In genomic region chr10:20768849-20769248, GRCh38 we compare ENCODE assay signal across 11 cellular contexts.
A peak's percentile ranks its signal among the peaks of the same experiment; 100 is the strongest.
DNase-seq lines count a peak whose midpoint lies in the region; FAIRE-seq and TF ChIP-seq lines count a peak whose summit lies in the region.
"Had no signal": no experiment of that assay in that cellular context is flagged by ENCODE, and none has a peak within 500 bp of the region (broad histone marks: within the 10 kb centered on the region; RNA-seq: fewer than 3 reads in every experiment).

No MANE protein-coding gene starts in this region.

- no peak overlapping the region for H3K9ac ChIP-seq in neural progenitor cell

- no peak overlapping the region for H3K27ac ChIP-seq in neural progenitor cell

- peak; percentile 22 to 32 for DNase-seq in NCI-H446 (lab: John Stamatoyannopoulos, UW)
- DNase-seq in neural progenitor cell (ENCODE audit: low spot score) = peak; percentile 49
- DNase-seq in AG08395 (ENCODE audit: low spot score) = no peak
- DNase-seq in activated naive CD4-positive, alpha-beta T cell (lab: John Stamatoyannopoulos, UW) = no peak
- DNase-seq in MG63 = no peak
- DNase-seq in activated effector memory CD4-positive, alpha-beta T cell treated with anti-CD3 and anti-CD28 coated beads, Interleukin-2, amount 50 U/mL, for 16 hours = no peak
- DNase-seq: activated T-cell treated with anti-CD3 and anti-CD28 coated beads, Interleukin-2, amount 50 U/mL, for 4 hours; head of caudate nucleus had no signal

- no peaks in the 10 kb centered on the region for H3K79me2 ChIP-seq in neural progenitor cell (ENCODE audit: low read depth)

- H2AFZ ChIP-seq in neural progenitor cell (replicated peaks) = no peak overlapping the region

- TF ChIP-seq CTCF in GM12872 (IDR thresholded peaks at IDR 0.05; ENCODE audit: insufficient read depth, low read depth, low read length) (peak; percentile 9; the same call in 1 of the 3 replicates), neural progenitor cell (IDR thresholded peaks at IDR 0.05) (peak; percentile 64)

- H3K9me3 ChIP-seq in neural progenitor cell (ENCODE audit: low read depth) (no peaks in the 10 kb centered on the region), MG63 (no peaks in the 10 kb centered on the region)

- H3K4me1 ChIP-seq in neural progenitor cell = no peaks in the 10 kb centered on the region

- H3K36me3 Mint-ChIP-seq in neural progenitor cell = no peaks in the 10 kb centered on the region

- no peak overlapping the region for H3K4me3 Mint-ChIP-seq in neural progenitor cell
- H3K4me3 Mint-ChIP-seq: activated T-cell treated with anti-CD3 and anti-CD28 coated beads, Interleukin-2, amount 50 U/mL, for 4 hours had no signal

- no peaks in the 10 kb centered on the region for H3K9me3 Mint-ChIP-seq in neural progenitor cell

- peaks cover 5% of the 10 kb centered on the region for H3K4me1 Mint-ChIP-seq in neural progenitor cell

- H3K36me3 ChIP-seq in neural progenitor cell (no peaks in the 10 kb centered on the region), MG63 (no peaks in the 10 kb centered on the region)

- H3K4me3 ChIP-seq in neural progenitor cell (no peak overlapping the region), MG63 (no peak overlapping the region)

- no peaks in the 10 kb centered on the region for H3K27me3 ChIP-seq in neural progenitor cell
- H3K27me3 ChIP-seq in MG63 = no peaks in the 10 kb centered on the region

- H3F3A ChIP-seq in neural progenitor cell (ENCODE audit: low read depth) = no peaks in the 10 kb centered on the region

- H3K27ac Mint-ChIP-seq in neural progenitor cell = no peak overlapping the region

- H3K27me3 Mint-ChIP-seq in neural progenitor cell (ENCODE audit: insufficient read depth, low read depth) = no peaks in the 10 kb centered on the region

- FAIRE-seq in endometrium (lab: Jason Lieb, UNC) = peak; percentile 66
- FAIRE-seq: GM12892 had no signal

- no peak overlapping the region for H3K4me2 ChIP-seq in neural progenitor cell

- no peaks in the 10 kb centered on the region for H4K20me1 ChIP-seq in neural progenitor cell (ENCODE audit: low read depth)

Comparison
In these comparisons a context has a peak if more than half of its experiments do, and no peak if none do; other contexts are left out.
1. DNase-seq: peak in NCI-H446 (2 of 2) and neural progenitor cell (single experiment); none in AG08395 (single experiment), activated naive CD4-positive, alpha-beta T cell (0 of 4), MG63 (single experiment) and activated effector memory CD4-positive, alpha-beta T cell treated with anti-CD3 and anti-CD28 coated beads, Interleukin-2, amount 50 U/mL, for 16 hours (single experiment).